In the genomic region with DNA sequence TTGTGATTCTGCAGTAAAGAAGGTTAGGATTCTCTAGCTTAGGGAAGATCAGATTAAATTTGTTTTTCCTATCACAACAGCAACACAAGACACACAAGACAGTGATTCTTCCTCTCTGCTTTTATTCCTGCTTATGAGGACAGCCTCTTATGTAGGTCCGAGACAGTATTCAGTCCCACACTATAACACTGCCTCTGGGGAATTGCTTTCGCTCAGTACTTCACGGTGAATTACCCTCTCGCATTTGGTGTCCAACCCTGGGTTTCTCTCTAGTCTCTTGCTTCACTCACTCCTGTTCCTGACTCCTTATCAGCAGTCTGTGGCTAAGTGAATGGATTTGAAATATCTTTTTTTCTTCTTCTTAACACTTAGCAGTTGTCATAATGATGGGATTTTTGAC, we compare ENCODE assay signal across 17 cellular contexts. TPM values are rescaled to one million over a fixed set of nuclear protein-coding genes. Genes with fewer than 3 reads are reported as not detected.
DNase-seq lines count a peak whose midpoint lies in the region; ATAC-seq, FAIRE-seq and TF ChIP-seq lines count a peak whose summit lies in the region.
"Had no signal": no experiment of that assay in that cellular context is flagged by ENCODE, and none has a peak within 500 bp of the region (broad histone marks: within the 10 kb centered on the region; RNA-seq: fewer than 3 reads in every experiment).

No MANE protein-coding gene starts in this region.

- H3K27ac ChIP-seq in BLaER1 (0 out of 2 replicates have a peak overlapping the region, but pooled peaks have one; percentile 87), SU-DHL-6 (ENCODE audit: low read depth, low read length) (no peak overlapping the region), caudate nucleus (ENCODE audit: low read depth, low read length) (no peak overlapping the region)
- H3K27ac ChIP-seq in CD4-positive, alpha-beta memory T cell (ENCODE audit: low read depth, low read length) = no peak overlapping the region
- H3K27ac ChIP-seq: upper lobe of right lung had no signal

- peaks cover 0 to 2% (median 0%) of the 10 kb centered on the region in 8 donors for H3K9me3 Mint-ChIP-seq in CD4-positive, alpha-beta memory T cell
- no peaks in the 10 kb centered on the region for H3K9me3 Mint-ChIP-seq in memory B cell
- H3K9me3 Mint-ChIP-seq: CD8-positive, alpha-beta memory T cell; dendritic cell treated with granulocyte-macrophage colony-stimulating factor and Interleukin-4, amounts not matched to agents 40 ng/mL and 50 ng/mL, for 4 days; naive thymus-derived CD4-positive, alpha-beta T cell; T-helper 2 cell treated with Interferon-gamma antibody and Interleukin-4, amounts not matched to agents 5 μg/mL and 100 μg/mL, for 36 hours had no signal

- H3K4me1 Mint-ChIP-seq in CD4-positive, alpha-beta memory T cell = peaks cover 14 to 23% (median 19%) of the 10 kb centered on the region in 4 donors
- H3K4me1 Mint-ChIP-seq in memory B cell = peaks cover 11% of the 10 kb centered on the region

- DNase-seq in CD4-positive, alpha-beta memory T cell = no peak
- no peak for DNase-seq in memory B cell (ENCODE audit: low spot score in 2 of 2)
- DNase-seq in stimulated activated CD4-positive, alpha-beta T cell treated with anti-CD3 and anti-CD28 coated beads, Interleukin-4, amount 100 ng/mL, for 24 hours = no peak
- no peak for DNase-seq in inferior parietal cortex (ENCODE audit: extremely low spot score)
- no peak for DNase-seq in caudate nucleus (lab: John Stamatoyannopoulos, UW)
- DNase-seq in GM19239 (ENCODE audit: insufficient read length, low spot score) = no peak
- DNase-seq: CD8-positive, alpha-beta memory T cell; erythroblast; naive thymus-derived CD4-positive, alpha-beta T cell; NCI-H187; stimulated activated naive CD4-positive, alpha-beta T cell treated with Interleukin-2 at 50 U/mL for 16 hours; upper lobe of right lung had no signal

- H3K4me1 ChIP-seq in BLaER1 = peaks cover 44% of the 10 kb centered on the region
- peaks cover 34% of the 10 kb centered on the region for H3K4me1 ChIP-seq in CD4-positive, alpha-beta memory T cell (ENCODE audit: insufficient read depth, low read length)

- H3K9ac ChIP-seq in BLaER1 (peak overlapping the region; percentile 75; the same call in 1 of the 2 replicates), SU-DHL-6 (ENCODE audit: low read length) (no peak overlapping the region)

- no peak for FAIRE-seq in GM19239 (lab: Jason Lieb, UNC)

- peak overlapping the region; percentile 73; the same call in 1 of the 2 replicates for H3K4me3 ChIP-seq in BLaER1
- H3K4me3 ChIP-seq in CD4-positive, alpha-beta memory T cell (ENCODE audit: low read length in 2 of 2) = no peak overlapping the region
- H3K4me3 ChIP-seq in SU-DHL-6 (ENCODE audit: insufficient read depth, low read length, poor library complexity, severe bottlenecking) = no peak overlapping the region
- H3K4me3 ChIP-seq: lung, upper lobe of right lung had no signal

- CTCF ChIA-PET in CD4-positive, alpha-beta memory T cell (lab: Charles Lee; ENCODE audit: partially characterized antibody) = interaction anchor here (2.7 to 3.0 kb wide), 2 partner anchors 19 to 20 kb away, joined by 16 to 22 read pairs; no protein-coding TSS in a partner anchor

- intact Hi-C loops in CD4-positive, alpha-beta memory T cell (cut with micrococcal nuclease) = loop anchor here (5.0 to 10.0 kb wide), 3 partner anchors 457 to 915 kb away; a partner anchor contains a TSS

- H3K9me3 ChIP-seq in BLaER1 = no peaks in the 10 kb centered on the region
- H3K9me3 ChIP-seq in CD4-positive, alpha-beta memory T cell (ENCODE audit: control insufficient read depth in 1 of 2, low read length in 2 of 2) = no peaks in the 10 kb centered on the region
- no peaks in the 10 kb centered on the region for H3K9me3 ChIP-seq in SU-DHL-6 (ENCODE audit: insufficient read depth, low read length)
- H3K9me3 ChIP-seq: upper lobe of right lung had no signal

- H3K4me2 ChIP-seq in BLaER1 = peak overlapping the region; percentile 97
- H3K4me2 ChIP-seq in SU-DHL-6 (ENCODE audit: low read depth, low read length, poor library complexity, severe bottlenecking) = peak overlapping the region; percentile 85

- ATAC-seq in memory B cell (ENCODE audit: low read depth) = no peak
- ATAC-seq: naive thymus-derived CD4-positive, alpha-beta T cell; upper lobe of right lung had no signal

- peaks cover 33% of the 10 kb centered on the region for H3K79me2 ChIP-seq in SU-DHL-6 (ENCODE audit: insufficient read depth, low read length)

- H3K27me3 Mint-ChIP-seq in CD4-positive, alpha-beta memory T cell = no peaks in the 10 kb centered on the region
- no peaks in the 10 kb centered on the region for H3K27me3 Mint-ChIP-seq in memory B cell
- H3K27me3 Mint-ChIP-seq: dendritic cell treated with granulocyte-macrophage colony-stimulating factor and Interleukin-4, amounts not matched to agents 40 ng/mL and 50 ng/mL, for 4 days; naive thymus-derived CD4-positive, alpha-beta T cell had no signal

- no peak overlapping the region for H2AFZ ChIP-seq in SU-DHL-6 (ENCODE audit: low read depth, low read length, severe bottlenecking)

- no peaks in the 10 kb centered on the region for H3F3A ChIP-seq in SU-DHL-6 (ENCODE audit: insufficient read depth)

- H3K27me3 ChIP-seq in BLaER1 (no peaks in the 10 kb centered on the region), SU-DHL-6 (ENCODE audit: low read length) (no peaks in the 10 kb centered on the region)
- no peaks in the 10 kb centered on the region for H3K27me3 ChIP-seq in CD4-positive, alpha-beta memory T cell (ENCODE audit: insufficient read depth, low read length)
- H3K27me3 ChIP-seq: upper lobe of right lung had no signal

- H3K27ac Mint-ChIP-seq in CD4-positive, alpha-beta memory T cell = peak overlapping the region in 1 of 7 donors; percentile 84
- peak overlapping the region; percentile 20 for H3K27ac Mint-ChIP-seq in memory B cell
- H3K27ac Mint-ChIP-seq: dendritic cell treated with granulocyte-macrophage colony-stimulating factor and Interleukin-4, amounts not matched to agents 40 ng/mL and 50 ng/mL, for 4 days had no signal

- peaks cover 21 to 39% of the 10 kb centered on the region in 2 donors for H3K36me3 Mint-ChIP-seq in CD4-positive, alpha-beta memory T cell
- H3K36me3 Mint-ChIP-seq in memory B cell = peaks cover 17% of the 10 kb centered on the region

- TF ChIP-seq CTCF in SU-DHL-6 (IDR thresholded peaks at IDR 0.05; ENCODE audit: insufficient read depth, low read length, poor library complexity, severe bottlenecking) = no peak

- POLR2A ChIA-PET in CD4-positive, alpha-beta memory T cell (lab: Charles Lee; ENCODE audit: partially characterized antibody) = no interaction called here

- peak overlapping the region; percentile 31 to 66 (median 56) for H3K4me3 Mint-ChIP-seq in CD4-positive, alpha-beta memory T cell
- peak overlapping the region; percentile 32 for H3K4me3 Mint-ChIP-seq in memory B cell
- H3K4me3 Mint-ChIP-seq: dendritic cell treated with granulocyte-macrophage colony-stimulating factor and Interleukin-4, amounts not matched to agents 40 ng/mL and 50 ng/mL, for 4 days; T-helper 2 cell treated with Interferon-gamma antibody and Interleukin-4, amounts not matched to agents 5 μg/mL and 100 μg/mL, for 36 hours had no signal

- peaks cover 52% of the 10 kb centered on the region for H4K20me1 ChIP-seq in BLaER1
- H4K20me1 ChIP-seq in SU-DHL-6 (ENCODE audit: low read depth, low read length) = no peaks in the 10 kb centered on the region

- H3K36me3 ChIP-seq in BLaER1 = peaks cover 47% of the 10 kb centered on the region
- peaks cover 28% of the 10 kb centered on the region for H3K36me3 ChIP-seq in CD4-positive, alpha-beta memory T cell (ENCODE audit: insufficient read depth, low read length)
- 0 out of 2 replicates have a peak, but pooled peaks cover 7% of the 10 kb centered on the region for H3K36me3 ChIP-seq in SU-DHL-6 (ENCODE audit: low read length)

- H3K9me2 ChIP-seq in SU-DHL-6 (replicated peaks; ENCODE audit: insufficient read depth, low read length) = no peaks in the 10 kb centered on the region

RNA-seq across cellular contexts. Expression of a gene that starts 1.7 kb away (rescaled TPM):
- 10 to 100 TPM; 69.6 to 69.8 TPM for total RNA-seq in CD4-positive, alpha-beta memory T cell
- 10 to 100 TPM; 26.8 to 36.8 TPM for polyA plus RNA-seq in CD4-positive, alpha-beta memory T cell

RNA-seq across cellular contexts. Expression of a gene that starts 7.8 kb away (rescaled TPM):
- 100 to 1,000 TPM; 141 to 162 TPM for total RNA-seq in CD4-positive, alpha-beta memory T cell
- polyA plus RNA-seq in CD4-positive, alpha-beta memory T cell = 100 to 1,000 TPM; 473 to 613 TPM

RNA-seq across cellular contexts. Expression of a gene that starts 17.8 kb away (rescaled TPM):
- 10 to 100 TPM; 64.0 to 70.9 TPM for total RNA-seq in CD4-positive, alpha-beta memory T cell
- 1 to 10 TPM in 1 of 2 donors, under 1 TPM in 1; 0.76 to 2.4 TPM for polyA plus RNA-seq in CD4-positive, alpha-beta memory T cell
